In the genomic region with DNA sequence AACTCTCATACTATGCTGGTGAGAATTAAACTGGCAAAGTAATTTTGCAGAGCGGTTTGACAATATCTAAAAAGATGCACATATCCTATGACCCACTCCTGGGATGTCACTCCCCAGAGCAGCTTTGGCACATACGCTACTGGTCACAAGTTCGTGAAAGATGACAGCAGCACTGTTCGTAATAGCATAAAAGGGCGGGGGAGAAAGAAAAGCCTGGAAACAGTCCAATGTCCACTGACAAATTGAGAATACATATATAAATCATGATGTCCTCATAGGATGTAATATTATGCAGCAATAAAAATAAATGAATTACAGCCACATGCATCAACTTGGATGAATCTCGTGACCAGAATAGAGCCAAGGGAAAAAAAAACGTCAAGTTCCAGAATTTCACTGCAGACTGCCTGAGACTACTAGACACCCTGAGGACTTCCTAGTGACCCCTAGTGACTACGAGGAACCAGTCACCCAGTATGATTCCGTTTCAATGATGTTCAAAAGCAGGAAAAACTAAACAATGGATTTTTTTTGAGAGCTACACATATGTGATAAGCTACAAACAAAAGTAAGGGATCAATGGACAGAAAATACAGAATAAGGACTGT, we compare ENCODE assay signal across 1 cellular context.
TF ChIP-seq lines count a peak whose summit lies in the region.

No MANE protein-coding gene starts in this region.

TF ChIP-seq in HEK293, 187 proteins besides CTCF, POLR2A, EP300 and RAD21 (continued from another document):
- TF ChIP-seq, protein P1, sequence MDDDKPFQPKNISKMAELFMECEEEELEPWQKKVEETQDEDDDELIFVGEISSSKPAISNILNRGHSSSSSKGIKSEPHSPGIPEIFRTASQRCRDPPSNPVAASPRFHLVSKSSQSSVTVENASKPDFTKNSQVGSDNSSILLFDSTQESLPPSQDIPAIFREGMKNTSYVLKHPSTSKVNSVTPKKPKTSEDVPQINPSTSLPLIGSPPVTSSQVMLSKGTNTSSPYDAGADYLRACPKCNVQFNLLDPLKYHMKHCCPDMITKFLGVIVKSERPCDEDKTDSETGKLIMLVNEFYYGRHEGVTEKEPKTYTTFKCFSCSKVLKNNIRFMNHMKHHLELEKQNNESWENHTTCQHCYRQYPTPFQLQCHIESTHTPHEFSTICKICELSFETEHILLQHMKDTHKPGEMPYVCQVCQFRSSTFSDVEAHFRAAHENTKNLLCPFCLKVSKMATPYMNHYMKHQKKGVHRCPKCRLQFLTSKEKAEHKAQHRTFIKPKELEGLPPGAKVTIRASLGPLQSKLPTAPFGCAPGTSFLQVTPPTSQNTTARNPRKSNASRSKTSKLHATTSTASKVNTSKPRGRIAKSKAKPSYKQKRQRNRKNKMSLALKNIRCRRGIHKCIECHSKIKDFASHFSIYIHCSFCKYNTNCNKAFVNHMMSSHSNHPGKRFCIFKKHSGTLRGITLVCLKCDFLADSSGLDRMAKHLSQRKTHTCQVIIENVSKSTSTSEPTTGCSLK (tag by site-specific recombination; IDR thresholded peaks at IDR 0.05): no peak
- peak; percentile 38; the same call in 1 of the 2 replicates for TF ChIP-seq ZNF629 (tag by site-specific recombination; IDR thresholded peaks at IDR 0.05)
- TF ChIP-seq ZNF350 (tag by site-specific recombination; IDR thresholded peaks at IDR 0.05): no peak
- TF ChIP-seq ZNF138 (tag by site-specific recombination; IDR thresholded peaks at IDR 0.05; ENCODE audit: borderline replicate concordance): no peak
- no peak for TF ChIP-seq ZNF221 (tag by site-specific recombination; IDR thresholded peaks at IDR 0.05; ENCODE audit: borderline replicate concordance)
- peak; percentile 29; the same call in 1 of the 2 replicates for TF ChIP-seq ZNF341 (tag by site-specific recombination; IDR thresholded peaks at IDR 0.05; ENCODE audit: low read depth)
- TF ChIP-seq WT1 (tag by site-specific recombination; IDR thresholded peaks at IDR 0.05): no peak
- TF ChIP-seq ZNF37A (tag by site-specific recombination; IDR thresholded peaks at IDR 0.05): no peak
- TF ChIP-seq KLF8 (tag by site-specific recombination; IDR thresholded peaks at IDR 0.05): no peak
- TF ChIP-seq SCRT1 (tag by site-specific recombination; IDR thresholded peaks at IDR 0.05; ENCODE audit: borderline replicate concordance): no peak
- no peak for TF ChIP-seq ZNF2 (tag by site-specific recombination; IDR thresholded peaks at IDR 0.05)
- TF ChIP-seq, protein P2, sequence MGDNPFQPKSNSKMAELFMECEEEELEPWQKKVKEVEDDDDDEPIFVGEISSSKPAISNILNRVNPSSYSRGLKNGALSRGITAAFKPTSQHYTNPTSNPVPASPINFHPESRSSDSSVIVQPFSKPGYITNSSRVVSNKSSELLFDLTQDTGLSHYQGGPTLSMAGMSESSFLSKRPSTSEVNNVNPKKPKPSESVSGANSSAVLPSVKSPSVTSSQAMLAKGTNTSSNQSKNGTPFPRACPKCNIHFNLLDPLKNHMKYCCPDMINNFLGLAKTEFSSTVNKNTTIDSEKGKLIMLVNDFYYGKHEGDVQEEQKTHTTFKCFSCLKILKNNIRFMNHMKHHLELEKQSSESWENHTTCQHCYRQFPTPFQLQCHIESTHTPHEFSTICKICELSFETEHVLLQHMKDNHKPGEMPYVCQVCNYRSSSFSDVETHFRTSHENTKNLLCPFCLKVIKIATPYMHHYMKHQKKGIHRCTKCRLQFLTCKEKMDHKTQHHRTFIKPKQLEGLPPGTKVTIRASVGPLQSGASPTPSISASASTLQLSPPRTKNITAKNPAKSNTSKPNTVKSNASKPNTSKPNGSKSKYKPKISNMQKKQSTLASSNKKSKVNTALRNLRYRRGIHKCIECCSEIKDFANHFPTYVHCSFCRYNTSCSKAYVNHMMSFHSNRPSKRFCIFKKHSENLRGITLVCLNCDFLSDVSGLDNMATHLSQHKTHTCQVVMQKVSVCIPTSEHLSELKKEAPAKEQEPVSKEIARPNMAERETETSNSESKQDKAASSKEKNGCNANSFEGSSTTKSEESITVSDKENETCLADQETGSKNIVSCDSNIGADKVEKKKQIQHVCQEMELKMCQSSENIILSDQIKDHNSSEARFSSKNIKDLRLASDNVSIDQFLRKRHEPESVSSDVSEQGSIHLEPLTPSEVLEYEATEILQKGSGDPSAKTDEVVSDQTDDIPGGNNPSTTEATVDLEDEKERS (tag by site-specific recombination; IDR thresholded peaks at IDR 0.05): no peak
